ENCODE assay signal across 9 cellular contexts in the genomic region with DNA sequence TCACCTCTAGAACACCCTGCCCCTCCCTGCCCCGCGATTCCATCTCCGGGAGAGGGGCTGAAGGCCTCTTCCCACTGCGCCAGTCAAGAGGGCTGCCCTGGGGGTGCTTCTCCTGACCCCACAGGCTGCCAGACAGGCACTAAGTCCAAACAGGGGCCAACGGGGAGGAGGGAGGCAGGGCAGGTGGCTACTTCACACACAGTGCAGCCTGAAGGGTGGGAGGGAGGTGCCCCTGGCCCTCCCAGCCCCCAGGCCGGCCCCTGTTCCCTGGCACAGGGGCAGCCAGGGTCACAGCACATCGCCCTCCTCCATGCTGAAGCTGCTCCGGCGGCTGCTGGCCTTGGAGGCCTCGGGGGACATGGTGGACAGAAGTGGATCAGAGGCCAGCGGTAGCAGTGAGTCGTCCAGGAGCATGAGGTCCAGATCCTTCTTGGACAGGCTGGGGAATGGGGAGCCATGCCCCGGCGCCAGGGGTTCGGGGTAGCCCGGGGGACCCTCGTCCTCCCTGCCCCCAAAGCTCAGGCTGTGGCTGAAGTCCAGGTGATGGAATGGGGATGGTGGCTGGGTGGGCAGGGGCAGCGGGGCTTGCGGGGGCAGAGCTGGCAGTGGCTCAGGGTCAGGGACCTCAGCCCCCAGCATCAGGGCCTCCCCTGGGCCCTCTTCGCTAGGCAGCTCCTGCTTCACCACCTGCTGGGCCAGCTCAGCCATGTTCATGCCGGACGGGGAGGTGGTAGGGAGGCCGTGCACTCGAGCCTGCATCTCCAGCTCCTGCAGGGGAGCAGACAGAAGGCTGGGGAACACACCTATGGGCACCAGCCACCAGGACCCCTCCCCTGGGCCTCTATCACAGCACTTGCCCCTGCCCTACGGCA. TPM values are rescaled to one million over a fixed set of nuclear protein-coding genes. Genes with fewer than 3 reads are reported as not detected.
DNase-seq lines count a peak whose midpoint lies in the region; ATAC-seq, FAIRE-seq and TF ChIP-seq lines count a peak whose summit lies in the region.
"Had no signal": no experiment of that assay in that cellular context is flagged by ENCODE, and none has a peak within 500 bp of the region (broad histone marks: within the 10 kb centered on the region; RNA-seq: fewer than 3 reads in every experiment).

No MANE protein-coding gene starts in this region.

- no peak for TF ChIP-seq POLR2A in spleen (IDR thresholded peaks at IDR 0.05)

- no peak for FAIRE-seq in kidney (lab: Jason Lieb, UNC)

- WGBS in spleen, 5 donors, result 90 to 96% (median 93%) methylated on average over 12 to 25 of the region's 25 CpGs

- TF ChIP-seq CTCF in kidney (IDR thresholded peaks at IDR 0.05; ENCODE audit: borderline replicate concordance, extremely low read depth, insufficient read depth) (no peak), spleen (IDR thresholded peaks at IDR 0.05 in 8 of 11, conservative IDR thresholded peaks at IDR 0.05 in 3 of 11) (no peak)

- H3K27ac ChIP-seq in BLaER1 treated with 17β-estradiol and CSF1 and Interleukin-3, amounts not matched to agents 10 nM and 100 nM, result peak overlapping the region in 8 of 11 experiments; percentile 10 to 56 (median 32); a peak in 7 of 22 replicates
- H3K27ac ChIP-seq in kidney (ENCODE audit: low read depth in 2 of 2, low read length in 2 of 2) (peak overlapping the region in 1 of 2 donors; percentile 62), spleen (peak overlapping the region in 2 of 8 donors; percentile 77 to 86)
- H3K27ac ChIP-seq: KMS-11 had no signal

- peaks cover under 1% of the 10 kb centered on the region for H3K36me3 Mint-ChIP-seq in T-helper 17 cell (ENCODE audit: low read depth)

- H3K4me1 Mint-ChIP-seq in T-helper 17 cell, result peaks cover 9% of the 10 kb centered on the region

- no peaks in the 10 kb centered on the region for H3K27me3 ChIP-seq in BLaER1 treated with 17β-estradiol and CSF1 and Interleukin-3, amounts not matched to agents 10 nM and 100 nM
- H3K27me3 ChIP-seq in spleen (replicated peaks in 1 of 7), result peaks cover 0 to 5% (median 0%) of the 10 kb centered on the region in 7 donors

- peak overlapping the region in 10 of 11 experiments; percentile 6 to 65 (median 44); a peak in 10 of 22 replicates for H3K9ac ChIP-seq in BLaER1 treated with 17β-estradiol and CSF1 and Interleukin-3, amounts not matched to agents 10 nM and 100 nM
- H3K9ac ChIP-seq in kidney (ENCODE audit: low read length in 2 of 2), result no peak overlapping the region
- H3K9ac ChIP-seq: KMS-11 had no signal

- H3K9me3 ChIP-seq in BLaER1 treated with 17β-estradiol and CSF1 and Interleukin-3, amounts not matched to agents 10 nM and 100 nM (replicated peaks in 1 of 11), result no peaks in the 10 kb centered on the region
- H3K9me3 ChIP-seq in T-helper 17 cell (ENCODE audit: control insufficient read depth, low read length, poor library complexity, severe bottlenecking) (no peaks in the 10 kb centered on the region), kidney (ENCODE audit: control insufficient read depth in 1 of 2, low read length in 2 of 2) (no peaks in the 10 kb centered on the region), spleen (no peaks in the 10 kb centered on the region)

- peak overlapping the region; percentile 73 to 92 (median 82); a peak in 18 of 22 replicates for H3K4me2 ChIP-seq in BLaER1 treated with 17β-estradiol and CSF1 and Interleukin-3, amounts not matched to agents 10 nM and 100 nM
- H3K4me2 ChIP-seq: KMS-11 had no signal

- peaks cover 5 to 89% (median 31%) of the 10 kb centered on the region in 11 experiments; a peak in 15 of 22 replicates for H4K20me1 ChIP-seq in BLaER1 treated with 17β-estradiol and CSF1 and Interleukin-3, amounts not matched to agents 10 nM and 100 nM

- intact Hi-C loops in kidney (cut with DNase I) (loop anchor here (5.0 kb wide), 1 partner anchor 82 kb away; no protein-coding TSS in a partner anchor), spleen (cut with DNase I; ENCODE audit: low total_unique reads) (loop anchor here (5.0 to 10.0 kb wide), 2 partner anchors 50 to 317 kb away; partner anchors contain the start of gene TFEB)

- DNase-seq in T-helper 17 cell, result no peak
- DNase-seq in kidney, result peak; percentile 76
- peak; percentile 80 for DNase-seq in spleen
- no peak for DNase-seq in activated CD4-positive, alpha-beta T cell treated with anti-CD3 and anti-CD28 coated beads, Interleukin-2, amount 50 U/mL, for 48 hours

- no peaks in the 10 kb centered on the region for H3K27me3 Mint-ChIP-seq in T-helper 17 cell

- no peak overlapping the region for H3K4me3 Mint-ChIP-seq in T-helper 17 cell

- H3K4me1 ChIP-seq in BLaER1 treated with 17β-estradiol and CSF1 and Interleukin-3, amounts not matched to agents 10 nM and 100 nM, result peaks cover 25 to 33% (median 27%) of the 10 kb centered on the region in 10 experiments
- H3K4me1 ChIP-seq in kidney (ENCODE audit: control insufficient read depth in 1 of 2, insufficient read depth in 1 of 2, low read depth in 1 of 2, low read length in 2 of 2) (peaks cover 6 to 21% of the 10 kb centered on the region in 2 donors), spleen (peaks cover 14 to 31% (median 26%) of the 10 kb centered on the region in 6 donors)

- peak overlapping the region; percentile 47 for H3K27ac Mint-ChIP-seq in T-helper 17 cell
- H3K27ac Mint-ChIP-seq: HFFc6 had no signal

- no peak overlapping the region for H3K4me3 ChIP-seq in BLaER1 treated with 17β-estradiol and CSF1 and Interleukin-3, amounts not matched to agents 10 nM and 100 nM
- H3K4me3 ChIP-seq in kidney (ENCODE audit: low read length in 2 of 2) (no peak overlapping the region), spleen (no peak overlapping the region)

- peaks cover 52 to 58% (median 57%) of the 10 kb centered on the region in 11 experiments for H3K36me3 ChIP-seq in BLaER1 treated with 17β-estradiol and CSF1 and Interleukin-3, amounts not matched to agents 10 nM and 100 nM
- H3K36me3 ChIP-seq in kidney (ENCODE audit: control insufficient read depth in 1 of 2, insufficient read depth in 2 of 2, low read length in 2 of 2) (peaks cover 11 to 19% of the 10 kb centered on the region in 2 donors), spleen (peaks cover 0 to 58% (median 52%) of the 10 kb centered on the region in 6 donors)

- ATAC-seq in T-helper 17 cell, result no peak
- ATAC-seq in GM21576 (IDR thresholded peaks at IDR 0.05; ENCODE audit: unreplicated experiment), result no peak
- ATAC-seq in GM18519 (IDR thresholded peaks at IDR 0.05; ENCODE audit: low FRiP score, unreplicated experiment), result no peak

RNA-seq across cellular contexts. Expression of gene MDFI, which starts 46.3 kb away (rescaled TPM):
- not detected for total RNA-seq in T-helper 17 cell
- 16.9 TPM for total RNA-seq in kidney
- 2.3 TPM for polyA plus RNA-seq in kidney (ENCODE audit: insufficient read depth, low read depth, low replicate concordance)
- total RNA-seq in spleen, result under 1 TPM in 2 of 7 donors, not detected in 5; 0.47 to 0.82 TPM
- under 1 TPM; 0.28 to 0.68 (median 0.35) TPM for polyA plus RNA-seq in spleen

RNA-seq across cellular contexts. Expression of gene TFEB, which starts 50.9 kb away (rescaled TPM):
- total RNA-seq in T-helper 17 cell (10 to 100 TPM; 17.6 to 18.9 TPM), kidney (50.7 TPM), spleen (10 to 100 TPM; 55.9 to 80.8 (median 75.3) TPM)
- polyA plus RNA-seq in kidney (ENCODE audit: insufficient read depth, low read depth, low replicate concordance) (51.0 TPM), spleen (100 to 1,000 TPM in 1 of 3 donors, 10 to 100 TPM in 2; 83.5 to 150 (median 97.4) TPM)

Comparison
In these comparisons a context has a peak if more than half of its experiments do, and no peak if none do; other contexts are left out.
1. H3K9ac ChIP-seq: peak in BLaER1 treated with 17β-estradiol and CSF1 and Interleukin-3, amounts not matched to agents 10 nM and 100 nM (10 of 11); none in kidney (0 of 2).
2. DNase-seq: peak in kidney (single experiment) and spleen (single experiment); none in T-helper 17 cell (0 of 3) and activated CD4-positive, alpha-beta T cell treated with anti-CD3 and anti-CD28 coated beads, Interleukin-2, amount 50 U/mL, for 48 hours (0 of 2).